Comparison of ENCODE assay signal across 20 cellular contexts in genomic region chr20:38952153-38952552, GRCh38.
"Had no signal": no experiment of that assay in that cellular context is flagged by ENCODE, and none has a peak within 500 bp of the region (broad histone marks: within the 10 kb centered on the region; RNA-seq: fewer than 3 reads in every experiment).

No MANE protein-coding gene starts in this region.

- H3K27ac ChIP-seq: KMS-11, RWPE1 had no signal

- H3K4me2 ChIP-seq: KMS-11, SK-N-SH had no signal

- ATAC-seq: HepG2 had no signal

- FAIRE-seq: HepG2 had no signal

- H3K9ac ChIP-seq: KMS-11, SK-N-SH had no signal

- H3K9me3 ChIP-seq: SK-N-SH had no signal

- DNase-seq: IMR-90, Kasumi-1, MM.1S, NCI-H1092 treated with DMSO at 0.1 percent for 48 hours, NCI-H1436, NCI-H187, NCI-H2029, NCI-H2081 treated with DMSO at 0.1 percent for 48 hours, NCI-H2171, NCI-H226, NCI-H446, NCI-H510A, NCI-H524 treated with DMSO at 0.1 percent for 48 hours, NCI-H69, NCI-H774, SHP77, SK-N-SH had no signal
